19 cellular contexts compared by ENCODE assay signal in genomic region chr18:57015036-57015805, GRCh38.
"Had no signal": no experiment of that assay in that cellular context is flagged by ENCODE, and none has a peak within 500 bp of the region (broad histone marks: within the 10 kb centered on the region; RNA-seq: fewer than 3 reads in every experiment).

No MANE protein-coding gene starts in this region.

- H3K36me3 Mint-ChIP-seq: activated naive CD4-positive, alpha-beta T cell treated with anti-CD3 and anti-CD28 coated beads, Interleukin-2, amount 50 U/mL, for 72 hours; memory B cell; naive B cell; stimulated activated memory B cell treated with anti-CD40 and anti-IgM and Interleukin-4, amounts not matched to agents 10 μg/mL and 1 μg/mL and 100 μg/mL, for 72 hours had no signal

- H3K27ac ChIP-seq: adrenal gland, cardiac muscle cell, esophagus squamous epithelium, neutrophil, pancreas, sigmoid colon, spleen, thoracic aorta, upper lobe of left lung had no signal

- H3K9me3 Mint-ChIP-seq: activated naive CD4-positive, alpha-beta T cell treated with anti-CD3 and anti-CD28 coated beads, Interleukin-2, amount 50 U/mL, for 72 hours; activated T-cell treated with anti-CD3 and anti-CD28 coated beads, Interleukin-2, amount 50 U/mL, for 72 hours; memory B cell; naive B cell; stimulated activated memory B cell treated with anti-CD40 and anti-IgM and Interleukin-4, amounts not matched to agents 10 μg/mL and 1 μg/mL and 100 μg/mL, for 72 hours had no signal

- H3K27me3 Mint-ChIP-seq: memory B cell; naive B cell; stimulated activated memory B cell treated with anti-CD40 and anti-IgM and Interleukin-4, amounts not matched to agents 10 μg/mL and 1 μg/mL and 100 μg/mL, for 72 hours had no signal

- H3K9me3 ChIP-seq: adrenal gland, esophagus squamous epithelium, mucosa of descending colon, neutrophil, pancreas, sigmoid colon, spleen, thoracic aorta, upper lobe of left lung had no signal

- ATAC-seq: activated naive CD4-positive, alpha-beta T cell treated with anti-CD3 and anti-CD28 coated beads, Interleukin-2, amount 50 U/mL, for 72 hours; activated T-cell treated with anti-CD3 and anti-CD28 coated beads, Interleukin-2, amount 50 U/mL, for 72 hours; mucosa of descending colon; pancreas; stimulated activated memory B cell treated with anti-CD40 and anti-IgM and Interleukin-4, amounts not matched to agents 10 μg/mL and 1 μg/mL and 100 μg/mL, for 72 hours had no signal

- H3K4me3 Mint-ChIP-seq: activated T-cell treated with anti-CD3 and anti-CD28 coated beads, Interleukin-2, amount 50 U/mL, for 72 hours; memory B cell; stimulated activated memory B cell treated with anti-CD40 and anti-IgM and Interleukin-4, amounts not matched to agents 10 μg/mL and 1 μg/mL and 100 μg/mL, for 72 hours had no signal

- DNase-seq: activated effector memory CD4-positive, alpha-beta T cell treated with anti-CD3 and anti-CD28 coated beads, Interleukin-2, amount 50 U/mL, for 16 hours; activated T-cell treated with anti-CD3 and anti-CD28 coated beads, Interleukin-2, amount 50 U/mL, for 72 hours; adrenal gland; dermis blood vessel endothelial cell; effector memory CD4-positive, alpha-beta T cell; esophagus squamous epithelium; mucosa of descending colon; naive B cell; pancreas; sigmoid colon; spleen; stimulated activated CD4-positive, alpha-beta T cell treated with anti-CD3 and anti-CD28 coated beads, Interleukin-4, amount 100 ng/mL, for 4 hours; upper lobe of left lung had no signal

- H3K4me3 ChIP-seq: adrenal gland, cardiac muscle cell, esophagus squamous epithelium, mucosa of descending colon, pancreas, sigmoid colon, spleen, thoracic aorta, upper lobe of left lung had no signal

- H3K27ac Mint-ChIP-seq: activated naive CD4-positive, alpha-beta T cell treated with anti-CD3 and anti-CD28 coated beads, Interleukin-2, amount 50 U/mL, for 72 hours; activated T-cell treated with anti-CD3 and anti-CD28 coated beads, Interleukin-2, amount 50 U/mL, for 72 hours; memory B cell; stimulated activated memory B cell treated with anti-CD40 and anti-IgM and Interleukin-4, amounts not matched to agents 10 μg/mL and 1 μg/mL and 100 μg/mL, for 72 hours had no signal

- H3K27me3 ChIP-seq: adrenal gland, cardiac muscle cell, esophagus squamous epithelium, neutrophil, pancreas, sigmoid colon, spleen, upper lobe of left lung had no signal

- H3K36me3 ChIP-seq: adrenal gland, cardiac muscle cell, esophagus squamous epithelium, neutrophil, pancreas, thoracic aorta, upper lobe of left lung had no signal

- H3K4me1 ChIP-seq: adrenal gland, esophagus squamous epithelium, pancreas, upper lobe of left lung had no signal
